ENCODE assay signal across 9 cellular contexts in the genomic region with DNA sequence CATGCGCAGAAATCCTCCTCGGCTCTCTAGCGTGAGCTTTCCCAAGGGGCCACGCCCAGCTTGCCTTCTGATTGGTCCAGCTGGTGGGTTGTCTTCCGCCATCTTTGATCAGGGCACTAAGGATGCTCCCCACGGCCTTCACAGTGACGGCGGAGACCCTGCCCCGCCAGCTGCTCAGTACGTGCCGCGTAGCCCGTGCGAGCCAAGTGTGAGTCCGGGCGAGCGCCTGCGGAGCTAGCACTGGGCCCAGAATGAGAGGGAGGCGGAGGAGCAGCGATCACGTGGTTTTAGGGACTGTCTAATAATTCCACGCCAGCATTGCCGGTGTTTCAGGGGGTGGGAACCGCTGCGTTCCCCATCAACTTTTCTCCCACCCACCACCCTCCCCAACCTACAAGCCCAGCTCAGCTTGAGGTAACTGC. TPM values are rescaled to one million over a fixed set of nuclear protein-coding genes. Genes with fewer than 3 reads are reported as not detected.
DNase-seq lines count a peak whose midpoint lies in the region; ATAC-seq, FAIRE-seq and TF ChIP-seq lines count a peak whose summit lies in the region.
"Had no signal": no experiment of that assay in that cellular context is flagged by ENCODE, and none has a peak within 500 bp of the region (broad histone marks: within the 10 kb centered on the region; RNA-seq: fewer than 3 reads in every experiment).

No MANE protein-coding gene starts in this region.

- H3K27me3 Mint-ChIP-seq in activated CD4-positive, alpha-beta T cell treated with anti-CD3 and anti-CD28 coated beads for 36 hours = no peaks in the 10 kb centered on the region

- ATAC-seq in HG03442 (IDR thresholded peaks at IDR 0.05; ENCODE audit: unreplicated experiment) = peak; percentile 81
- peak; percentile 85 for ATAC-seq in activated CD4-positive, alpha-beta T cell treated with anti-CD3 and anti-CD28 coated beads for 36 hours

- peaks cover 49% of the 10 kb centered on the region for H3K36me3 Mint-ChIP-seq in activated CD4-positive, alpha-beta T cell treated with anti-CD3 and anti-CD28 coated beads for 36 hours (ENCODE audit: low read depth)

- no peaks in the 10 kb centered on the region for H3K27me3 ChIP-seq in BE2C
- no peaks in the 10 kb centered on the region for H3K27me3 ChIP-seq in kidney epithelial cell (ENCODE audit: control insufficient read depth, insufficient read depth, low read length)

- intact Hi-C loops in activated CD4-positive, alpha-beta T cell treated with anti-CD3 and anti-CD28 coated beads for 36 hours (cut with DNase I, micrococcal nuclease) = loop anchor here (1.0 to 10.0 kb wide), 19 partner anchors 27 to 1619 kb away; partner anchors contain the start of genes SF3A1 (in 2 of the 2), CASTOR1 (in 1 of the 2), CCDC157 (in 1 of the 2) and DRG1 (in 1 of the 2)

- H3K9me3 ChIP-seq in BE2C = no peaks in the 10 kb centered on the region

- H3K36me3 ChIP-seq in BE2C (peaks cover 17% of the 10 kb centered on the region), kidney epithelial cell (ENCODE audit: control insufficient read depth, insufficient read depth, low read length) (peaks cover 2% of the 10 kb centered on the region)

- peak overlapping the region; percentile 93 for H3K4me3 Mint-ChIP-seq in activated CD4-positive, alpha-beta T cell treated with anti-CD3 and anti-CD28 coated beads for 36 hours

- POLR2A ChIA-PET in activated CD4-positive, alpha-beta T cell treated with anti-CD3 and anti-CD28 coated beads for 36 hours (lab: Charles Lee) = interaction anchor here (0.6 to 3.6 kb wide), 8 partner anchors 11 to 1006 kb away, joined by 3 to 18 read pairs (median 5); partner anchors contain the start of genes CCDC157, SEC14L2, SF3A1 and TBC1D10A

- CTCF ChIA-PET in activated CD4-positive, alpha-beta T cell treated with anti-CD3 and anti-CD28 coated beads for 36 hours (lab: Charles Lee) = interaction anchor here (0.6 to 7.2 kb wide), 20 partner anchors 9 to 1242 kb away, joined by 3 to 90 read pairs (median 4); partner anchors contain the start of genes CASTOR1, PES1, RNF215 and SEC14L2

- H3K9me3 Mint-ChIP-seq in activated CD4-positive, alpha-beta T cell treated with anti-CD3 and anti-CD28 coated beads for 36 hours (ENCODE audit: low read depth) = no peaks in the 10 kb centered on the region

- DNase-seq in BE2C = peak; percentile 99
- peak; percentile 84 for DNase-seq in GM19239 (ENCODE audit: insufficient read length, low spot score)
- peak; percentile 97 for DNase-seq in NCI-H510A treated with DMSO at 0.1 percent for 48 hours (lab: John Stamatoyannopoulos, UW)
- DNase-seq in activated CD4-positive, alpha-beta T cell treated with anti-CD3 and anti-CD28 coated beads for 36 hours = peak; percentile 99
- DNase-seq in choroid plexus epithelial cell (ENCODE audit: low read depth) = peak; percentile 100
- peak; percentile 96 for DNase-seq in kidney epithelial cell (ENCODE audit: low read depth)
- peak; percentile 97 to 99 for DNase-seq in stimulated activated CD4-positive, alpha-beta T cell treated with anti-CD3 and anti-CD28 coated beads, Interleukin-15, amount 100 ng/mL, for 48 hours (ENCODE audit: low read depth in 2 of 2)

- H3K27ac Mint-ChIP-seq in activated CD4-positive, alpha-beta T cell treated with anti-CD3 and anti-CD28 coated beads for 36 hours = peak overlapping the region; percentile 97

- H3K4me1 ChIP-seq in BE2C = peaks cover 19% of the 10 kb centered on the region

- FAIRE-seq in GM19239 (lab: Jason Lieb, UNC) = peak; percentile 97

- TF ChIP-seq CTCF in BE2C (IDR thresholded peaks at IDR 0.05; ENCODE audit: low read depth, low read length) (no peak), choroid plexus epithelial cell (conservative IDR thresholded peaks at IDR 0.05; ENCODE audit: low read depth, low read length) (no peak), kidney epithelial cell (IDR thresholded peaks at IDR 0.05; ENCODE audit: insufficient read depth, low read length, poor library complexity, severe bottlenecking) (no peak)

- peak overlapping the region; percentile 87 for H3K4me3 ChIP-seq in BE2C (ENCODE audit: low read depth, low read length)
- H3K4me3 ChIP-seq in choroid plexus epithelial cell (ENCODE audit: low read depth, low read length) = peak overlapping the region; percentile 70
- H3K4me3 ChIP-seq in kidney epithelial cell (ENCODE audit: low read depth, low read length) = peak overlapping the region; percentile 43

- H3K4me1 Mint-ChIP-seq in activated CD4-positive, alpha-beta T cell treated with anti-CD3 and anti-CD28 coated beads for 36 hours = peaks cover 49% of the 10 kb centered on the region

RNA-seq across cellular contexts. Expression of gene MTFP1, which starts 1.6 kb away (rescaled TPM):
- polyA plus RNA-seq in BE2C (2012; ENCODE audit: insufficient read depth, insufficient read length, low read depth) = 112 TPM
- 10 to 100 TPM; 47.0 to 54.6 TPM for total RNA-seq in activated CD4-positive, alpha-beta T cell treated with anti-CD3 and anti-CD28 coated beads for 36 hours
- 36.4 and 43.4 TPM in 2 replicates for total RNA-seq in kidney epithelial cell

RNA-seq across cellular contexts. Expression of gene SEC14L2, which starts 27.2 kb away (rescaled TPM):
- 1.6 TPM for polyA plus RNA-seq in BE2C (2012; ENCODE audit: insufficient read depth, insufficient read length, low read depth)
- 10 to 100 TPM; 13.8 to 18.2 TPM for total RNA-seq in activated CD4-positive, alpha-beta T cell treated with anti-CD3 and anti-CD28 coated beads for 36 hours
- total RNA-seq in kidney epithelial cell = 31.7 and 36.0 TPM in 2 replicates

RNA-seq across cellular contexts. Expression of gene RNF215, which starts 36.8 kb away (rescaled TPM):
- polyA plus RNA-seq in BE2C (2012; ENCODE audit: insufficient read depth, insufficient read length, low read depth) = 16.6 TPM
- 1 to 10 TPM; 4.3 to 7.4 TPM for total RNA-seq in activated CD4-positive, alpha-beta T cell treated with anti-CD3 and anti-CD28 coated beads for 36 hours
- total RNA-seq in kidney epithelial cell = 26.9 and 34.2 TPM in 2 replicates

RNA-seq across cellular contexts. Expression of gene SEC14L3, which starts 47.8 kb away (rescaled TPM):
- polyA plus RNA-seq in BE2C (2012; ENCODE audit: insufficient read depth, insufficient read length, low read depth) = not detected
- not detected for total RNA-seq in activated CD4-positive, alpha-beta T cell treated with anti-CD3 and anti-CD28 coated beads for 36 hours
- not detected in 2 replicates for total RNA-seq in kidney epithelial cell
- total RNA-seq: subcutaneous adipose tissue had no signal

Comparison
In these comparisons a context has a peak if more than half of its experiments do, and no peak if none do; other contexts are left out.
1. Peak in every context shown above with its lines: DNase-seq, ATAC-seq and H3K4me3 ChIP-seq.